8 cellular contexts compared by ENCODE assay signal in the genomic region with DNA sequence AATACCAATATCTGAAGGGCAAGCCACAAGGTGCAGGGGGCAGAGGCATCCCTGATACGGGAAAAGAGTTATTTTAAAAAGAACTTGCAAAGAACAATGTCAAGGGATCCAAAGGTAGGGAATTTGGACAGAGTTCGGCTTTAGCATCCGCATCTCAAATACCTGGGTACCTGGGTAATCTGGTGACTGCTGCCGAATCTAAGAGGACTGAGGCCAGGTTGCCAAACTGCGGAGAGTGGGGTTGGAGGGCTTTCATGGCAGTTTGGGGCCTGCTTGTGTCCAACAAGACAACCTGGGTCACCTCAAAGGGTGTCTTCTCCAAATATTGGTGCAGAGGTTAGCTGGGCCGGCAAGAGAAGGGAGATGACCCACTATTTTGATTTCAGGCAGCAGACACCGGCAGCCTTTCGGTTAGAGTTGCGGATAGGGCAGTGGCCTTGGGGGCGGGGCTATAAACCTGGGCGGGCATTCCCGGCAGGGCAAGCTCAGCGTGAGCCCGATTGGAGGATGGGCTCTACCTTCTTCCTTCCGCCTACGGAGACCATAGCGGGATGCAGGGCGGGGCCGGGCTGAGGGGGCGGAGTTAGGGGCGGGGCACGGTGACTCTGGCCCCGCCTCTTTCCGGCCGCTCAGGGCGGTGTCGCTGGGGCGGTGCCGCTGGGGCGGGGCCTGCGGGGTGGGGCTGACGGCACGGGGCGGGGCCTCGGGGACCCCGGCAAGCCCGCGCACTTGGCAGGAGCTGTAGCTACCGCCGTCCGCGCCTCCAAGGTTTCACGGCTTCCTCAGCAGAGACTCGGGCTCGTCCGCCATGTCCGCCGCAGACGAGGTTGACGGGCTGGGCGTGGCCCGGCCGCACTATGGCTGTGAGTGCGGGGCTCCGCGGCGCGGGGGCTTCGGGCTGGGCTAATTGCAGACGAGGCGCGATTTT. TPM values are rescaled to one million over a fixed set of nuclear protein-coding genes. Genes with fewer than 3 reads are reported as not detected.
DNase-seq lines count a peak whose midpoint lies in the region; ATAC-seq and TF ChIP-seq lines count a peak whose summit lies in the region.

A gene with protein sequence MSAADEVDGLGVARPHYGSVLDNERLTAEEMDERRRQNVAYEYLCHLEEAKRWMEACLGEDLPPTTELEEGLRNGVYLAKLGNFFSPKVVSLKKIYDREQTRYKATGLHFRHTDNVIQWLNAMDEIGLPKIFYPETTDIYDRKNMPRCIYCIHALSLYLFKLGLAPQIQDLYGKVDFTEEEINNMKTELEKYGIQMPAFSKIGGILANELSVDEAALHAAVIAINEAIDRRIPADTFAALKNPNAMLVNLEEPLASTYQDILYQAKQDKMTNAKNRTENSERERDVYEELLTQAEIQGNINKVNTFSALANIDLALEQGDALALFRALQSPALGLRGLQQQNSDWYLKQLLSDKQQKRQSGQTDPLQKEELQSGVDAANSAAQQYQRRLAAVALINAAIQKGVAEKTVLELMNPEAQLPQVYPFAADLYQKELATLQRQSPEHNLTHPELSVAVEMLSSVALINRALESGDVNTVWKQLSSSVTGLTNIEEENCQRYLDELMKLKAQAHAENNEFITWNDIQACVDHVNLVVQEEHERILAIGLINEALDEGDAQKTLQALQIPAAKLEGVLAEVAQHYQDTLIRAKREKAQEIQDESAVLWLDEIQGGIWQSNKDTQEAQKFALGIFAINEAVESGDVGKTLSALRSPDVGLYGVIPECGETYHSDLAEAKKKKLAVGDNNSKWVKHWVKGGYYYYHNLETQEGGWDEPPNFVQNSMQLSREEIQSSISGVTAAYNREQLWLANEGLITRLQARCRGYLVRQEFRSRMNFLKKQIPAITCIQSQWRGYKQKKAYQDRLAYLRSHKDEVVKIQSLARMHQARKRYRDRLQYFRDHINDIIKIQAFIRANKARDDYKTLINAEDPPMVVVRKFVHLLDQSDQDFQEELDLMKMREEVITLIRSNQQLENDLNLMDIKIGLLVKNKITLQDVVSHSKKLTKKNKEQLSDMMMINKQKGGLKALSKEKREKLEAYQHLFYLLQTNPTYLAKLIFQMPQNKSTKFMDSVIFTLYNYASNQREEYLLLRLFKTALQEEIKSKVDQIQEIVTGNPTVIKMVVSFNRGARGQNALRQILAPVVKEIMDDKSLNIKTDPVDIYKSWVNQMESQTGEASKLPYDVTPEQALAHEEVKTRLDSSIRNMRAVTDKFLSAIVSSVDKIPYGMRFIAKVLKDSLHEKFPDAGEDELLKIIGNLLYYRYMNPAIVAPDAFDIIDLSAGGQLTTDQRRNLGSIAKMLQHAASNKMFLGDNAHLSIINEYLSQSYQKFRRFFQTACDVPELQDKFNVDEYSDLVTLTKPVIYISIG (N-terminal part only) (plus strand): TSS at position 709 of the 928 bp plus-strand sequence. CDS start 100 bp downstream, at position 809.

- H2AFZ ChIP-seq in smooth muscle cell (ENCODE audit: low read depth): peak within 1 kb of the TSS; percentile 29

- peaks cover 45% of the 10 kb centered on the region for H3K79me2 ChIP-seq in smooth muscle cell (ENCODE audit: low read depth)

- H3K4me2 ChIP-seq in smooth muscle cell: peak within 1 kb of the TSS; percentile 98

- 10% methylated on average over 36 of the region's 62 CpGs for WGBS in smooth muscle cell (ENCODE audit: low lambda C conversion rate)

- peak; percentile 90 for ATAC-seq in GM18868 (IDR thresholded peaks at IDR 0.05; ENCODE audit: unreplicated experiment)
- ATAC-seq in HG03108 (IDR thresholded peaks at IDR 0.05; ENCODE audit: unreplicated experiment): peak; percentile 89

- POLR2A ChIA-PET in A673 (lab: Charles Lee; ENCODE audit: low non-redundant PET): interaction anchor here (0.6 to 0.7 kb wide), 3 partner anchors 11 to 1901 kb away, joined by 3 to 13 read pairs (median 10); no protein-coding TSS in a partner anchor

- H3K9ac ChIP-seq in smooth muscle cell (ENCODE audit: low read depth): peak within 1 kb of the TSS; percentile 92

- H4K20me1 ChIP-seq in smooth muscle cell (ENCODE audit: low read depth): peaks cover 39% of the 10 kb centered on the region

- peak within 1 kb of the TSS; percentile 83 for H3K4me3 ChIP-seq in A673 (ENCODE audit: low read depth, low read length, poor library complexity, severe bottlenecking)
- H3K4me3 ChIP-seq in breast epithelium: peak within 1 kb of the TSS; percentile 76 to 98 (median 88)
- peak within 1 kb of the TSS; percentile 93 for H3K4me3 ChIP-seq in smooth muscle cell

- TF ChIP-seq CTCF in A673 (conservative IDR thresholded peaks at IDR 0.05; ENCODE audit: low read depth, low read length): no peak
- TF ChIP-seq CTCF in VCaP (conservative IDR thresholded peaks at IDR 0.05): no peak
- TF ChIP-seq CTCF in breast epithelium (IDR thresholded peaks at IDR 0.05): no peak
- TF ChIP-seq CTCF in smooth muscle cell (IDR thresholded peaks at IDR 0.05; ENCODE audit: borderline replicate concordance, insufficient read depth, poor library complexity, severe bottlenecking): no peak

- peak; percentile 97 for DNase-seq in A673 (ENCODE audit: low spot score)
- DNase-seq in NCI-H2196 (lab: John Stamatoyannopoulos, UW; ENCODE audit: unreplicated experiment): peak; percentile 86
- peak; percentile 98 for DNase-seq in breast epithelium (ENCODE audit: low spot score in 2 of 2)
- peak; percentile 99 for DNase-seq in iPS-NIHi11 (ENCODE audit: low spot score)
- peak; percentile 89 for DNase-seq in smooth muscle cell (lab: John Stamatoyannopoulos, UW; ENCODE audit: unreplicated experiment)

- H3F3A ChIP-seq in smooth muscle cell (ENCODE audit: low read depth): no peaks in the 10 kb centered on the region

- H3K9me3 ChIP-seq in A673 (ENCODE audit: low read depth, low read length, poor library complexity, severe bottlenecking) (no peaks in the 10 kb centered on the region), breast epithelium (no peaks in the 10 kb centered on the region), smooth muscle cell (replicated peaks; ENCODE audit: low read depth) (no peaks in the 10 kb centered on the region)

- H3K27me3 ChIP-seq in A673 (replicated peaks; ENCODE audit: insufficient read depth, low read depth, low read length, poor library complexity) (no peaks in the 10 kb centered on the region), breast epithelium (no peaks in the 10 kb centered on the region), smooth muscle cell (ENCODE audit: low read depth) (no peaks in the 10 kb centered on the region)

- CTCF ChIA-PET in A673 (lab: Charles Lee): interaction anchor here (0.7 kb wide), 1 partner anchor 509 kb away, joined by 8 read pairs; no protein-coding TSS in a partner anchor

- no TSS peak for BruUV-seq in A673 (replicated peaks; lab: Mats Ljungman, UMichigan)

- peak; percentile 79 for TF ChIP-seq POLR2A in breast epithelium (IDR thresholded peaks at IDR 0.05)

- H3K4me1 ChIP-seq in A673 (ENCODE audit: insufficient read depth, low read length, poor library complexity, severe bottlenecking): peaks cover 11% of the 10 kb centered on the region
- H3K4me1 ChIP-seq in breast epithelium: no peaks in the 10 kb centered on the region
- peaks cover 9% of the 10 kb centered on the region for H3K4me1 ChIP-seq in smooth muscle cell (ENCODE audit: low read depth)

- H3K27ac ChIP-seq in A673 (ENCODE audit: low read depth, low read length, poor library complexity, severe bottlenecking) (peak within 1 kb of the TSS; percentile 93), VCaP (peak within 1 kb of the TSS; percentile 90), breast epithelium (peak within 1 kb of the TSS; percentile 98 to 100), smooth muscle cell (ENCODE audit: low read depth) (peak within 1 kb of the TSS; percentile 78)

- intact Hi-C loops in A673 (cut with micrococcal nuclease; ENCODE audit: unreplicated experiment): no loop called here
- intact Hi-C loops in breast epithelium (cut with DNase I; ENCODE audit: low total_unique reads): no loop called here

- H3K36me3 ChIP-seq in A673 (ENCODE audit: insufficient read depth, low read length, poor library complexity, severe bottlenecking) (peaks cover 21% of the 10 kb centered on the region), breast epithelium (no peaks in the 10 kb centered on the region), smooth muscle cell (ENCODE audit: low read depth) (peaks cover 4% of the 10 kb centered on the region)

RNA-seq across cellular contexts. Expression of the gene that starts here (rescaled TPM):
- total RNA-seq in A673 (2021): 115 and 119 TPM in 2 replicates
- 100 to 1,000 TPM; 244 to 387 (median 288) TPM for total RNA-seq in breast epithelium
- 184 and 185 TPM in 2 replicates for total RNA-seq in smooth muscle cell
- 59.3 and 80.8 TPM in 2 replicates for polyA plus RNA-seq in smooth muscle cell

Comparison
In these comparisons a context has a peak if more than half of its experiments do, and no peak if none do; other contexts are left out.
1. Peak in every context shown above with its lines: DNase-seq, ATAC-seq, H3K4me3 ChIP-seq and H3K27ac ChIP-seq.